Comparison of ENCODE assay signal across 10 cellular contexts in the genomic region with DNA sequence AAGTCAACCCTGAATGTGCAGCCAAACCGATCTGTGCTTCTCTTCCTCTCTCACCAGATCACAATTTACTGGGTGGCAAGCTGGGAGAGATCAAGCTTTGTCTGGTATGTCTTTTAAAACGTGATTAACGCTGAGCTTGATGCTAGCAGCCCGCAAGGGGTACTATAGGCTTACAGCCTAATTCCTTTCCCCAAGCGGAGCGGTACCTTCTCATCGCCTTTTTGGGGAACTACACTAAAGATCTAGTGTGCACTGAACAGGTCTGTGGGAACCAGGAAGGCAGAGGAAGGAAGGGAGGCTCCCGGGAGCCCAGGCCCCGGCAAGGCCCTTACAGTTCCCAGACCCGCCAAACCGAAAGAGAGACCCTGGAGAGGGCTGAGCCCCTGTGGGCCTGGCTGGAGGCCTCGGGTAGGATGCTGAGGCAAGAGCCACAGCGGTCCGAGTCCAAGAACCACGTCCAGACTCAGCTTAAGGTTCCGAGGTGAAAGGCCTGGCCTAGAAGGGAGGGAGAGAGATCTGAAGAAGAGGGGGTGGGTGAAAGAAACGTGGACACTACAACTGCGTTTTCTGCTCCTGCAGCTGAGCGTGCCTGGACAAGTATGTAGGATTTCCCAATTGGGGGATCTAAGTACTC. TPM values are rescaled to one million over a fixed set of nuclear protein-coding genes. Genes with fewer than 3 reads are reported as not detected.
A peak's percentile ranks its signal among the peaks of the same experiment; 100 is the strongest.
DNase-seq lines count a peak whose midpoint lies in the region; TF ChIP-seq lines count a peak whose summit lies in the region.
"Had no signal": no experiment of that assay in that cellular context is flagged by ENCODE, and none has a peak within 500 bp of the region (broad histone marks: within the 10 kb centered on the region; RNA-seq: fewer than 3 reads in every experiment).

No MANE protein-coding gene starts in this region.

- no peaks in the 10 kb centered on the region for H3K36me3 ChIP-seq in BLaER1 treated with 17β-estradiol and CSF1 and Interleukin-3, amounts not matched to agents 10 nM and 100 nM
- H3K36me3 ChIP-seq in esophagus muscularis mucosa (no peaks in the 10 kb centered on the region), neuron (ENCODE audit: insufficient read depth, low read length) (peaks cover 10% of the 10 kb centered on the region)

- H2AFZ ChIP-seq in neuron (ENCODE audit: low read depth, low read length), result no peak overlapping the region

- peaks cover 4 to 8% (median 5%) of the 10 kb centered on the region in 11 experiments for H3K9me3 ChIP-seq in BLaER1 treated with 17β-estradiol and CSF1 and Interleukin-3, amounts not matched to agents 10 nM and 100 nM (replicated peaks in 1 of 11)
- H3K9me3 ChIP-seq in esophagus muscularis mucosa (no peaks in the 10 kb centered on the region), neuron (ENCODE audit: low read length) (peaks cover 3% of the 10 kb centered on the region)

- in situ Hi-C loops in KBM-7 (cut with MboI; ENCODE audit: low pct_unique_long_range_greater_than_20kb, low sequenced_read_pairs), result loop anchor here (25.0 kb wide), 2 partner anchors 209 to 334 kb away; no protein-coding TSS in a partner anchor

- TF ChIP-seq EP300 in esophagus muscularis mucosa (IDR thresholded peaks at IDR 0.05), result no peak

- H3K27me3 ChIP-seq in BLaER1 treated with 17β-estradiol and CSF1 and Interleukin-3, amounts not matched to agents 10 nM and 100 nM, result peaks cover 99 to 100% (median 100%) of the 10 kb centered on the region in 11 experiments
- peaks cover 4 to 22% (median 6%) of the 10 kb centered on the region in 4 donors for H3K27me3 ChIP-seq in esophagus muscularis mucosa
- H3K27me3 ChIP-seq in neuron (ENCODE audit: insufficient read depth, low read length), result no peaks in the 10 kb centered on the region

- DNase-seq in KBM-7, result peak; percentile 64
- no peak for DNase-seq in esophagus muscularis mucosa (ENCODE audit: extremely low spot score)
- no peak for DNase-seq in activated CD8-positive, alpha-beta memory T cell treated with anti-CD3 and anti-CD28 coated beads, Interleukin-2, amount 50 U/mL, for 48 hours
- no peak for DNase-seq in iPS-NIHi11 (ENCODE audit: low spot score)
- DNase-seq in HT-29 (ENCODE audit: low spot score), result no peak
- no peak for DNase-seq in NCI-H2196 (lab: John Stamatoyannopoulos, UW; ENCODE audit: unreplicated experiment)
- DNase-seq: DMS 273 treated with DMSO at 0.1 percent for 48 hours, T-helper 9 cell had no signal

- peaks cover 26 to 31% (median 30%) of the 10 kb centered on the region in 10 experiments for H3K4me1 ChIP-seq in BLaER1 treated with 17β-estradiol and CSF1 and Interleukin-3, amounts not matched to agents 10 nM and 100 nM
- peaks cover 30 to 76% (median 62%) of the 10 kb centered on the region in 4 donors for H3K4me1 ChIP-seq in esophagus muscularis mucosa
- H3K4me1 ChIP-seq in neuron (ENCODE audit: insufficient read depth, low read length), result peaks cover 53% of the 10 kb centered on the region

- no peak overlapping the region for H3K27ac ChIP-seq in BLaER1 treated with 17β-estradiol and CSF1 and Interleukin-3, amounts not matched to agents 10 nM and 100 nM
- H3K27ac ChIP-seq in esophagus muscularis mucosa (replicated peaks in 1 of 4), result peak overlapping the region; percentile 77 to 95 (median 91)

- H3K9ac ChIP-seq in BLaER1 treated with 17β-estradiol and CSF1 and Interleukin-3, amounts not matched to agents 10 nM and 100 nM, result no peak overlapping the region

- peak overlapping the region in 7 of 10 experiments; percentile 17 to 60 (median 49); a peak in 5 of 20 replicates for H3K4me3 ChIP-seq in BLaER1 treated with 17β-estradiol and CSF1 and Interleukin-3, amounts not matched to agents 10 nM and 100 nM
- H3K4me3 ChIP-seq in esophagus muscularis mucosa, result peak overlapping the region; percentile 71 to 87 (median 76)
- peak overlapping the region; percentile 85 for H3K4me3 ChIP-seq in neuron (ENCODE audit: low read length)

- 64% methylated on average over 19 of the region's 19 CpGs for WGBS in esophagus muscularis mucosa

- peaks cover 0 to 91% (median 67%) of the 10 kb centered on the region in 11 experiments; a peak in 20 of 22 replicates for H4K20me1 ChIP-seq in BLaER1 treated with 17β-estradiol and CSF1 and Interleukin-3, amounts not matched to agents 10 nM and 100 nM

- peak overlapping the region; percentile 75 to 99 (median 89); a peak in 20 of 22 replicates for H3K4me2 ChIP-seq in BLaER1 treated with 17β-estradiol and CSF1 and Interleukin-3, amounts not matched to agents 10 nM and 100 nM

- TF ChIP-seq POLR2A in esophagus muscularis mucosa (IDR thresholded peaks at IDR 0.05; ENCODE audit: low read depth), result no peak

- intact Hi-C loops in esophagus muscularis mucosa (cut with DNase I), result no loop called here

- TF ChIP-seq CTCF in esophagus muscularis mucosa (IDR thresholded peaks at IDR 0.05), result no peak

RNA-seq across cellular contexts. Expression of a gene that starts 2.7 kb away (rescaled TPM):
- total RNA-seq in esophagus muscularis mucosa, result 10 to 100 TPM in 1 of 4 donors, 1 to 10 TPM in 3; 8.6 to 22.8 (median 9.5) TPM
- 2.8 and 4.1 TPM in 2 replicates for total RNA-seq in HT-29 (2014; rRNA removed; shearing (Covaris generic))

RNA-seq across cellular contexts. Expression of a gene that starts 4.7 kb away (rescaled TPM):
- 10 to 100 TPM; 17.4 to 43.8 (median 40.6) TPM for total RNA-seq in esophagus muscularis mucosa
- total RNA-seq in HT-29 (2014; rRNA removed; shearing (Covaris generic)), result 19.7 and 24.5 TPM in 2 replicates

Comparison
In these comparisons a context has a peak if more than half of its experiments do, and no peak if none do; other contexts are left out.
1. H3K27ac ChIP-seq: peak in esophagus muscularis mucosa (4 of 4); none in BLaER1 treated with 17β-estradiol and CSF1 and Interleukin-3, amounts not matched to agents 10 nM and 100 nM (0 of 11).
2. Peak in every context shown above with its lines, with median percentiles within 50 percentile points of each other: H3K4me3 ChIP-seq.